Comparison of ENCODE assay signal across 26 cellular contexts in genomic region chr12:84562331-84562730, GRCh38.
"Had no signal": no experiment of that assay in that cellular context is flagged by ENCODE, and none has a peak within 500 bp of the region (broad histone marks: within the 10 kb centered on the region; RNA-seq: fewer than 3 reads in every experiment).

No MANE protein-coding gene starts in this region.

- H3K4me3 ChIP-seq: adrenal gland, body of pancreas, breast epithelium, K562, SJCRH30, SK-N-MC had no signal

- H3K4me1 ChIP-seq: adrenal gland, body of pancreas, breast epithelium, SJCRH30 had no signal

- H3K36me3 ChIP-seq: adrenal gland, breast epithelium, SJCRH30 had no signal

- H3K9me3 ChIP-seq: adrenal gland, body of pancreas, breast epithelium, SJCRH30 had no signal

- FAIRE-seq: astrocyte, K562, TTC549 had no signal

- H3K27ac ChIP-seq: adrenal gland, body of pancreas, breast epithelium, SJCRH30 had no signal

- ATAC-seq: activated CD8-positive, alpha-beta T cell treated with anti-CD3 and anti-CD28 coated beads, Interleukin-2, amount 10 ng/mL, durations not matched to agents 7 days and 5 days; activated naive CD4-positive, alpha-beta T cell treated with anti-CD3 and anti-CD28 coated beads, Interleukin-2, amount 50 U/mL, for 72 hours; body of pancreas; K562; Panc1 had no signal

- H3K27me3 ChIP-seq: adrenal gland, body of pancreas, breast epithelium, SJCRH30 had no signal

- DNase-seq: activated CD4-positive, alpha-beta T cell treated with anti-CD3 and anti-CD28 coated beads, Interleukin-2, amount 10 ng/mL, durations not matched to agents 7 days and 5 days; activated CD4-positive, alpha-beta T cell treated with anti-CD3 and anti-CD28 coated beads, Interleukin-2, amount 50 U/mL, for 48 hours; activated CD8-positive, alpha-beta T cell treated with anti-CD3 and anti-CD28 coated beads, Interleukin-2, amount 10 ng/mL, durations not matched to agents 7 days and 5 days; activated gamma-delta T cell treated with Interleukin-2 at 50 U/mL for 16 hours; activated naive CD4-positive, alpha-beta T cell treated with anti-CD3 and anti-CD28 coated beads for 36 hours; activated T-cell treated with anti-CD3 and anti-CD28 coated beads, Interleukin-2, amount 50 U/mL, for 24 hours; adrenal gland; body of pancreas; cerebellar nuclear complex; Karpas-422; NCI-H1105; NCI-H1417 treated with DMSO at 0.1 percent for 48 hours; NCI-H187 treated with DMSO at 0.1 percent for 48 hours; NCI-H2081; NCI-H2171 treated with DMSO at 0.1 percent for 48 hours; NCI-H345; NCI-H524 treated with DMSO at 0.1 percent for 48 hours; SHP77; SJCRH30 had no signal
